17 cellular contexts compared by ENCODE assay signal in genomic region chr5:95856501-95856981, GRCh38. TPM values are rescaled to one million over a fixed set of nuclear protein-coding genes. Genes with fewer than 3 reads are reported as not detected.
DNase-seq lines count a peak whose midpoint lies in the region; ATAC-seq, FAIRE-seq and TF ChIP-seq lines count a peak whose summit lies in the region.
"Had no signal": no experiment of that assay in that cellular context is flagged by ENCODE, and none has a peak within 500 bp of the region (broad histone marks: within the 10 kb centered on the region; RNA-seq: fewer than 3 reads in every experiment).

No MANE protein-coding gene starts in this region.

- in situ Hi-C loops in transverse colon (cut with MboI; ENCODE audit: low pct_ligation_motif_present in 1 of 4, low pct_unique_long_range_greater_than_20kb in 1 of 4, low sequenced_read_pairs in 3 of 4) = loop anchor here (5.0 to 25.0 kb wide), 6 partner anchors 106 to 748 kb away; partner anchors contain the start of gene ELL2 (in 2 of the 4)

- intact Hi-C loops in body of pancreas (cut with DNase I) (loop anchor here (10.0 kb wide), 1 partner anchor 478 kb away; no protein-coding TSS in a partner anchor), heart right ventricle (cut with DNase I) (loop anchor here (2.0 to 10.0 kb wide), 9 partner anchors 41 to 848 kb away; partner anchors contain the start of gene ELL2 (in 1 of the 10)), transverse colon (cut with DNase I; ENCODE audit: low total_unique reads) (loop anchor here (5.0 to 10.0 kb wide), 2 partner anchors 481 to 758 kb away; no protein-coding TSS in a partner anchor)

- TF ChIP-seq EP300 in transverse colon (IDR thresholded peaks at IDR 0.05; ENCODE audit: low read depth) = no peak

- no peak for TF ChIP-seq POLR2A in body of pancreas (IDR thresholded peaks at IDR 0.05)
- TF ChIP-seq POLR2A in transverse colon (IDR thresholded peaks at IDR 0.05) = no peak

- TF ChIP-seq CTCF in body of pancreas (IDR thresholded peaks at IDR 0.05) (no peak), heart right ventricle (IDR thresholded peaks at IDR 0.05) (no peak), osteocyte (IDR thresholded peaks at IDR 0.05) (no peak), transverse colon (IDR thresholded peaks at IDR 0.05) (no peak)

- H3K4me1 ChIP-seq in body of pancreas (peaks cover 42% of the 10 kb centered on the region), heart right ventricle (peaks cover 12 to 63% (median 40%) of the 10 kb centered on the region in 9 donors), transverse colon (peaks cover 7 to 22% (median 12%) of the 10 kb centered on the region in 4 donors), small intestine (ENCODE audit: control insufficient read depth in 2 of 2, insufficient read depth in 1 of 2, low read depth in 1 of 2, low read length in 1 of 2) (peaks cover 2 to 3% of the 10 kb centered on the region in 2 donors)

- H3K9me3 Mint-ChIP-seq in osteocyte (ENCODE audit: unreplicated experiment) = no peaks in the 10 kb centered on the region
- H3K9me3 Mint-ChIP-seq: activated B cell treated with CpG ODN at 0.5 μM for 24 hours; CD8-positive, alpha-beta T cell had no signal

- 68 to 69% methylated on average over 7 of the region's 7 CpGs for WGBS in body of pancreas, 2 donors
- 53 to 61% methylated on average over 7 of the region's 7 CpGs for WGBS in heart right ventricle, 2 donors
- 94 to 96% methylated on average over 4 to 7 of the region's 7 CpGs for WGBS in transverse colon (ENCODE audit: low coverage in 1 of 2), 2 donors
- WGBS in small intestine, 3 donors = 75 to 87% (median 83%) methylated on average over 7 of the region's 7 CpGs

- H3K36me3 ChIP-seq in body of pancreas (replicated peaks in 1 of 2; ENCODE audit: insufficient read depth in 1 of 2, low read depth in 2 of 2) (no peaks in the 10 kb centered on the region), heart right ventricle (no peaks in the 10 kb centered on the region), transverse colon (no peaks in the 10 kb centered on the region), small intestine (ENCODE audit: control insufficient read depth in 2 of 2, insufficient read depth in 2 of 2, low read length in 2 of 2) (no peaks in the 10 kb centered on the region)
- H3K36me3 ChIP-seq: MG63 had no signal

- H3K27me3 ChIP-seq in body of pancreas (no peaks in the 10 kb centered on the region), heart right ventricle (no peaks in the 10 kb centered on the region), transverse colon (no peaks in the 10 kb centered on the region), small intestine (ENCODE audit: control insufficient read depth in 2 of 2, insufficient read depth in 2 of 2, low read length in 2 of 2) (no peaks in the 10 kb centered on the region)
- H3K27me3 ChIP-seq: MG63 had no signal

- no peak overlapping the region for H3K4me3 ChIP-seq in body of pancreas
- no peak overlapping the region for H3K4me3 ChIP-seq in heart right ventricle
- H3K4me3 ChIP-seq in transverse colon = no peak overlapping the region
- no peak overlapping the region for H3K4me3 ChIP-seq in small intestine (ENCODE audit: low read depth in 1 of 2, low read length in 2 of 2)
- H3K4me3 ChIP-seq: MG63 had no signal

- no peak for DNase-seq in body of pancreas
- DNase-seq in heart right ventricle = peak; percentile 39 to 41
- DNase-seq in osteocyte (ENCODE audit: extremely low spot score, unreplicated experiment) = no peak
- DNase-seq in transverse colon = no peak
- no peak for DNase-seq in small intestine
- no peak for DNase-seq in NCI-H526 treated with DMSO at 0.1 percent for 48 hours (lab: John Stamatoyannopoulos, UW)
- DNase-seq: activated B cell treated with CpG ODN at 0.5 μM for 24 hours; CD8-positive, alpha-beta T cell; erythroblast; MG63; NCI-H187 treated with DMSO at 0.1 percent for 48 hours; NCI-H774; stimulated activated CD4-positive, alpha-beta T cell treated with anti-CD3 and anti-CD28 coated beads, Interleukin-12 subunit alpha, Interleukin-12 subunit beta, amount 100 ng/mL, for 4 hours had no signal

- peak overlapping the region; percentile 23 to 89 (median 78) for H3K27ac ChIP-seq in body of pancreas
- H3K27ac ChIP-seq in heart right ventricle = peak overlapping the region; percentile 87 to 94 (median 90)
- peak overlapping the region; percentile 66 to 79 (median 71) for H3K27ac ChIP-seq in transverse colon
- peak overlapping the region in 1 of 2 donors; percentile 25 for H3K27ac ChIP-seq in small intestine (ENCODE audit: low read depth in 1 of 2, low read length in 1 of 2)

- no peak overlapping the region for H3K4me3 Mint-ChIP-seq in osteocyte (ENCODE audit: unreplicated experiment)
- H3K4me3 Mint-ChIP-seq: activated B cell treated with CpG ODN at 0.5 μM for 24 hours; activated naive CD8-positive, alpha-beta T cell; CD8-positive, alpha-beta T cell had no signal

- ATAC-seq in body of pancreas = no peak
- peak; percentile 31 to 70 (median 50) for ATAC-seq in heart right ventricle
- ATAC-seq in HG02610 (IDR thresholded peaks at IDR 0.05; ENCODE audit: unreplicated experiment) = no peak
- ATAC-seq: CD8-positive, alpha-beta T cell had no signal

- H3K4me1 Mint-ChIP-seq in osteocyte (ENCODE audit: unreplicated experiment) = peaks cover 51% of the 10 kb centered on the region

- H3K9me3 ChIP-seq in body of pancreas (no peaks in the 10 kb centered on the region), heart right ventricle (no peaks in the 10 kb centered on the region), transverse colon (no peaks in the 10 kb centered on the region), small intestine (ENCODE audit: control insufficient read depth, low read depth) (no peaks in the 10 kb centered on the region)
- H3K9me3 ChIP-seq: MG63 had no signal

- H3K36me3 Mint-ChIP-seq in osteocyte (ENCODE audit: unreplicated experiment) = no peaks in the 10 kb centered on the region
- H3K36me3 Mint-ChIP-seq: activated naive CD8-positive, alpha-beta T cell; CD8-positive, alpha-beta T cell had no signal

- H3K27ac Mint-ChIP-seq in osteocyte (ENCODE audit: unreplicated experiment) = peak overlapping the region; percentile 99
- H3K27ac Mint-ChIP-seq: activated B cell treated with CpG ODN at 0.5 μM for 24 hours; activated naive CD8-positive, alpha-beta T cell; CD8-positive, alpha-beta T cell had no signal

- no peaks in the 10 kb centered on the region for H3K27me3 Mint-ChIP-seq in osteocyte (ENCODE audit: unreplicated experiment)
- H3K27me3 Mint-ChIP-seq: activated naive CD8-positive, alpha-beta T cell had no signal

- no peak for FAIRE-seq in small intestine (lab: Jason Lieb, UNC)
- FAIRE-seq: HTR-8/SVneo, RCC 7860 had no signal

RNA-seq across cellular contexts. Expression of gene GLRX, which starts 34.0 kb away (rescaled TPM):
- total RNA-seq in body of pancreas = 10 to 100 TPM in 1 of 2 donors, 1 to 10 TPM in 1; 8.6 to 17.6 TPM
- 100 to 1,000 TPM in 7 of 10 donors, 10 to 100 TPM in 3; 68.7 to 156 (median 111) TPM for total RNA-seq in heart right ventricle
- 100 to 1,000 TPM in 1 of 2 donors, 10 to 100 TPM in 1; 51.6 to 116 TPM for polyA plus RNA-seq in heart right ventricle
- total RNA-seq in osteocyte = 26.3 and 32.8 TPM in 2 replicates
- total RNA-seq in transverse colon = 100 to 1,000 TPM in 1 of 4 donors, 10 to 100 TPM in 3; 50.5 to 112 (median 64.4) TPM
- 100 to 1,000 TPM; 166 to 968 (median 721) TPM for polyA plus RNA-seq in small intestine

Comparison
In these comparisons a context has a peak if more than half of its experiments do, and no peak if none do; other contexts are left out.
1. ATAC-seq: peak in heart right ventricle (8 of 8); none in body of pancreas (single experiment) and HG02610 (single experiment).
2. DNase-seq: peak in heart right ventricle (2 of 2); none in body of pancreas (0 of 4), osteocyte (single experiment), transverse colon (single experiment), small intestine (single experiment) and NCI-H526 treated with DMSO at 0.1 percent for 48 hours (single experiment).